In genomic region chr1:117895482-117896114, GRCh38 we compare ENCODE assay signal across 8 cellular contexts. TPM values are rescaled to one million over a fixed set of nuclear protein-coding genes. Genes with fewer than 3 reads are reported as not detected.
A peak's percentile ranks its signal among the peaks of the same experiment; 100 is the strongest.
DNase-seq lines count a peak whose midpoint lies in the region; ATAC-seq and TF ChIP-seq lines count a peak whose summit lies in the region.

No MANE protein-coding gene starts in this region.

- ATAC-seq in GM21529 (IDR thresholded peaks at IDR 0.05; ENCODE audit: unreplicated experiment), result peak; percentile 92

- TF ChIP-seq EP300 in neural cell (conservative IDR thresholded peaks at IDR 0.05; ENCODE audit: poor library complexity, severe bottlenecking) (no peak), suprapubic skin (IDR thresholded peaks at IDR 0.05) (no peak)

- DNase-seq in HuH-7 (ENCODE audit: low spot score), result peak; percentile 15
- DNase-seq in NOMO-1 treated with DMSO at 0.1 percent for 48 hours (lab: John Stamatoyannopoulos, UW; ENCODE audit: unreplicated experiment), result peak; percentile 58
- DNase-seq in activated CD8-positive, alpha-beta memory T cell treated with anti-CD3 and anti-CD28 coated beads, Interleukin-2, amount 50 U/mL, for 1 hour (ENCODE audit: extremely low read depth), result peak; percentile 14
- DNase-seq in epithelial cell of proximal tubule (ENCODE audit: low read depth), result peak; percentile 40
- DNase-seq in suprapubic skin (ENCODE audit: low spot score in 2 of 2), result no peak

- H3K4me2 ChIP-seq in DOHH2 (ENCODE audit: low read length) (no peak overlapping the region), neural cell (ENCODE audit: low read length) (no peak overlapping the region)

- no peak for TF ChIP-seq POLR2A in suprapubic skin (IDR thresholded peaks at IDR 0.05)

- H3K4me3 ChIP-seq in DOHH2 (ENCODE audit: low read length), result no peak overlapping the region
- H3K4me3 ChIP-seq in epithelial cell of proximal tubule (ENCODE audit: low read depth, low read length), result no peak overlapping the region
- no peak overlapping the region for H3K4me3 ChIP-seq in neural cell (ENCODE audit: low read length)
- no peak overlapping the region for H3K4me3 ChIP-seq in suprapubic skin

- H3K4me1 ChIP-seq in DOHH2 (ENCODE audit: control insufficient read depth, low read length), result no peaks in the 10 kb centered on the region
- no peaks in the 10 kb centered on the region for H3K4me1 ChIP-seq in suprapubic skin

- H3K27me3 ChIP-seq in DOHH2 (ENCODE audit: control insufficient read depth, low read length), result no peaks in the 10 kb centered on the region
- H3K27me3 ChIP-seq in neural cell (ENCODE audit: insufficient read depth, low read depth, low read length), result no peaks in the 10 kb centered on the region
- no peaks in the 10 kb centered on the region for H3K27me3 ChIP-seq in suprapubic skin

- H4K20me1 ChIP-seq in DOHH2 (ENCODE audit: control insufficient read depth, insufficient read depth, low read depth, low read length) (no peaks in the 10 kb centered on the region), neural cell (ENCODE audit: insufficient read depth) (no peaks in the 10 kb centered on the region)

- H3K36me3 ChIP-seq in DOHH2 (ENCODE audit: control insufficient read depth, low read length), result peaks cover 12% of the 10 kb centered on the region
- peaks cover 6% of the 10 kb centered on the region for H3K36me3 ChIP-seq in neural cell (ENCODE audit: insufficient read depth, low read length)
- H3K36me3 ChIP-seq in suprapubic skin, result peaks cover 38% of the 10 kb centered on the region

- H3F3A ChIP-seq in DOHH2 (ENCODE audit: control insufficient read depth, insufficient read depth), result no peaks in the 10 kb centered on the region
- no peaks in the 10 kb centered on the region for H3F3A ChIP-seq in neural cell (ENCODE audit: insufficient read depth, low read length, poor library complexity, severe bottlenecking)

- TF ChIP-seq CTCF in DOHH2 (IDR thresholded peaks at IDR 0.05; ENCODE audit: low read depth, low read length, poor library complexity, severe bottlenecking) (peak; percentile 80), epithelial cell of proximal tubule (conservative IDR thresholded peaks at IDR 0.05; ENCODE audit: low read depth, low read length) (peak; percentile 86), neural cell (IDR thresholded peaks at IDR 0.05; ENCODE audit: poor library complexity, severe bottlenecking) (peak; percentile 83), suprapubic skin (IDR thresholded peaks at IDR 0.05) (peak; percentile 38 to 58)

- WGBS in suprapubic skin, result 26% methylated on average over 4 of the region's 4 CpGs

- peak; percentile 78 for TF ChIP-seq RAD21 in neural cell (conservative IDR thresholded peaks at IDR 0.05)

- no peaks in the 10 kb centered on the region for H3K9me3 ChIP-seq in DOHH2 (ENCODE audit: control insufficient read depth, insufficient read depth, low read length)
- H3K9me3 ChIP-seq in neural cell (ENCODE audit: low read length), result no peaks in the 10 kb centered on the region
- no peaks in the 10 kb centered on the region for H3K9me3 ChIP-seq in suprapubic skin

- H3K79me2 ChIP-seq in DOHH2 (ENCODE audit: control insufficient read depth, low read length), result no peaks in the 10 kb centered on the region
- no peaks in the 10 kb centered on the region for H3K79me2 ChIP-seq in neural cell (replicated peaks; ENCODE audit: insufficient read depth, low read length)

- H3K9me2 ChIP-seq in DOHH2 (replicated peaks; ENCODE audit: control insufficient read depth, low read length) (no peaks in the 10 kb centered on the region), neural cell (ENCODE audit: insufficient read depth, low read length) (no peaks in the 10 kb centered on the region)

- no peak overlapping the region for H3K9ac ChIP-seq in neural cell (ENCODE audit: low read length)

- H3K27ac ChIP-seq in DOHH2 (ENCODE audit: low read depth, low read length), result no peak overlapping the region
- no peak overlapping the region for H3K27ac ChIP-seq in neural cell (ENCODE audit: low read length)
- H3K27ac ChIP-seq in suprapubic skin, result no peak overlapping the region

- H2AFZ ChIP-seq in neural cell (ENCODE audit: low read depth, low read length), result no peak overlapping the region

TF ChIP-seq in neural cell, 6 proteins besides CTCF, POLR2A, EP300 and RAD21:
- TF ChIP-seq TAF1 (IDR thresholded peaks at IDR 0.05; ENCODE audit: low read depth) (no peak), SMC3 (conservative IDR thresholded peaks at IDR 0.05; ENCODE audit: poor library complexity) (peak; percentile 83), EZH2 (IDR thresholded peaks at IDR 0.05; ENCODE audit: borderline replicate concordance, insufficient read depth, low read length, poor library complexity, severe bottlenecking) (no peak), REST (IDR thresholded peaks at IDR 0.05; ENCODE audit: borderline replicate concordance) (no peak)

RNA-seq across cellular contexts. Expression of gene GDAP2, which starts 33.8 kb away (rescaled TPM):
- total RNA-seq in epithelial cell of proximal tubule, result 6.3 and 13.8 TPM in 2 replicates
- polyA plus RNA-seq in neural cell, result 6.8 and 17.0 TPM in 2 replicates
- polyA minus RNA-seq in neural cell, result 73.3 and 81.1 TPM in 2 replicates
- total RNA-seq in suprapubic skin, result 10 to 100 TPM; 19.6 to 34.4 (median 25.1) TPM

RNA-seq across cellular contexts. Expression of gene WDR3, which starts 33.9 kb away (rescaled TPM):
- total RNA-seq in epithelial cell of proximal tubule (15.0 and 16.9 TPM in 2 replicates), suprapubic skin (10 to 100 TPM; 13.1 to 24.5 (median 16.1) TPM)
- 20.6 and 21.6 TPM in 2 replicates for polyA plus RNA-seq in neural cell
- 23.6 and 25.6 TPM in 2 replicates for polyA minus RNA-seq in neural cell

Comparison
In these comparisons a context has a peak if more than half of its experiments do, and no peak if none do; other contexts are left out.
1. DNase-seq: peak in HuH-7 (single experiment), NOMO-1 treated with DMSO at 0.1 percent for 48 hours (single experiment), activated CD8-positive, alpha-beta memory T cell treated with anti-CD3 and anti-CD28 coated beads, Interleukin-2, amount 50 U/mL, for 1 hour (single experiment) and epithelial cell of proximal tubule (single experiment); none in suprapubic skin (0 of 2).
2. Peak in every context shown above with its lines, with median percentiles within 50 percentile points of each other: CTCF ChIP-seq.